In the genomic region with DNA sequence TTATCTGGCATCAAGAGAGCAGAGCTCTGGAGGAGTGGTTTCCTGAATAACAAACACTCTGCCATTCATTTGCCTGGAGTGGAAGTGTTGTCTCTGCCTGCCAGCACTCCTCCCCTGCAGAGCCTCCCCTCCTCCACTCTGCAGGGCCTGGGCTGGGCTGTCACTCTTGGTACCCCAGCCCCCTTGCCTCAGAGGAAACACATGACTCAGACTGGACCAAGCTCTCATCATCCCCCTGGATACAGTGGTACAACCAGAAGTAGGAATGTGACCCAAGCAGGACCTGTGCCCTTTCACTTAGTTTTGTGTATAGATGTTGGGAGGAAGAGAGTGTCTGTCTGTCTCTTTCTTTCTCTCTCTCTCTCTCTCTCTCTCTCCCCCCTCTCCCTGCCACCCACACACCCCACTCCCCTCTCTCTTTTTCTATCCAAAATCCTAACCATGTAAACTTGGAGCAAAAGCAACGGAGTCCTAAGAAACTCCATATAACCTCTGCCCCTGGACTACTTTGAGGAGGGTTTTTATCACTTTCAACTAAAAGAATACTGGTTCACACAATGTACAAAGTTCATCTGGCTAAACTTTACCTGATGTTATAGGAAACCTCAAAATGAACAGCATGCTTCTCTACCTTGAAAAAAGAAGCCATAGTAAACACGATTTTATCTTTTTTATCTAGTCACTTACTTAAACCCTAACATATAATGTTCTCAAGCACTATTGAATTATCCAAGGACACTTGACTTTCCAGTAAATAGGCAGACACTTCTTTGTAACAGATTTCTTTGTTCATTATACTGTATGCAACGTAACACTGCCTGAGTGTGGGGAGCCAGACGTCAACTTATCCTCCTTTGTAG, we compare ENCODE assay signal across 9 cellular contexts.
DNase-seq lines count a peak whose midpoint lies in the region; ATAC-seq and TF ChIP-seq lines count a peak whose summit lies in the region.
"Had no signal": no experiment of that assay in that cellular context is flagged by ENCODE, and none has a peak within 500 bp of the region (broad histone marks: within the 10 kb centered on the region; RNA-seq: fewer than 3 reads in every experiment).

No MANE protein-coding gene starts in this region.

- no peak for DNase-seq in stimulated activated naive CD8-positive, alpha-beta T cell treated with anti-CD3 and anti-CD28 coated beads, Interleukin-15, Interleukin-2, amounts not matched to agents 100 U/mL and 50 U/mL, for 24 hours
- DNase-seq in stimulated activated naive CD8-positive, alpha-beta T cell treated with anti-CD3 and anti-CD28 coated beads, Interleukin-15, amount 100 ng/mL, for 72 hours, result no peak
- peak; percentile 86 for DNase-seq in astrocyte of the hippocampus (ENCODE audit: low read depth, low spot score)
- DNase-seq in erythroblast (lab: John Stamatoyannopoulos, UW), result no peak
- no peak for DNase-seq in stimulated activated CD4-positive, alpha-beta T cell treated with anti-CD3 and anti-CD28 coated beads, Interleukin-4, amount 100 ng/mL, for 1 hour

- ATAC-seq in stimulated activated naive CD8-positive, alpha-beta T cell treated with anti-CD3 and anti-CD28 coated beads, Interleukin-15, Interleukin-2, amounts not matched to agents 100 U/mL and 50 U/mL, for 24 hours, result peak; percentile 40
- ATAC-seq in stimulated activated naive CD8-positive, alpha-beta T cell treated with anti-CD3 and anti-CD28 coated beads, Interleukin-15, amount 100 ng/mL, for 72 hours, result no peak
- no peak for ATAC-seq in HG03159 (IDR thresholded peaks at IDR 0.05; ENCODE audit: unreplicated experiment)

- no peaks in the 10 kb centered on the region for H3K9me3 ChIP-seq in iPS-18a (ENCODE audit: control insufficient read depth, low read depth, low read length)
- no peaks in the 10 kb centered on the region for H3K9me3 ChIP-seq in subcutaneous abdominal adipose tissue (ENCODE audit: control insufficient read depth in 5 of 5, low read length in 5 of 5)
- H3K9me3 ChIP-seq: ovary had no signal

- H3K27ac ChIP-seq in iPS-18a (ENCODE audit: low read length), result peak overlapping the region; percentile 8
- peak overlapping the region; percentile 34 for H3K27ac ChIP-seq in subcutaneous abdominal adipose tissue (ENCODE audit: low read depth, low read length)
- H3K27ac ChIP-seq: ovary had no signal

- H3K27ac Mint-ChIP-seq in stimulated activated naive CD8-positive, alpha-beta T cell treated with anti-CD3 and anti-CD28 coated beads, Interleukin-15, amount 100 ng/mL, for 72 hours, result no peak overlapping the region

- TF ChIP-seq POLR2A in erythroblast (IDR thresholded peaks at IDR 0.05; ENCODE audit: low read length), result no peak

- no peaks in the 10 kb centered on the region for H3K36me3 ChIP-seq in iPS-18a (ENCODE audit: control insufficient read depth, low read depth, low read length)
- no peaks in the 10 kb centered on the region for H3K36me3 ChIP-seq in subcutaneous abdominal adipose tissue (ENCODE audit: control insufficient read depth in 5 of 5, insufficient read depth in 5 of 5, low read length in 5 of 5)
- H3K36me3 ChIP-seq: ovary had no signal

- H3K4me1 ChIP-seq in iPS-18a (ENCODE audit: control insufficient read depth, low read depth, low read length) (peaks cover 38% of the 10 kb centered on the region), subcutaneous abdominal adipose tissue (ENCODE audit: control insufficient read depth in 5 of 5, insufficient read depth in 5 of 5, low read length in 5 of 5) (peaks cover 0 to 35% (median 7%) of the 10 kb centered on the region in 5 donors)

- H3K27me3 Mint-ChIP-seq in stimulated activated naive CD8-positive, alpha-beta T cell treated with anti-CD3 and anti-CD28 coated beads, Interleukin-15, amount 100 ng/mL, for 72 hours, result peaks cover 8% of the 10 kb centered on the region

- no peaks in the 10 kb centered on the region for H3K9me3 Mint-ChIP-seq in stimulated activated naive CD8-positive, alpha-beta T cell treated with anti-CD3 and anti-CD28 coated beads, Interleukin-15, amount 100 ng/mL, for 72 hours

- no peak overlapping the region for H3K4me3 Mint-ChIP-seq in stimulated activated naive CD8-positive, alpha-beta T cell treated with anti-CD3 and anti-CD28 coated beads, Interleukin-15, amount 100 ng/mL, for 72 hours

- no peak overlapping the region for H3K9ac ChIP-seq in iPS-18a (ENCODE audit: low read length)
- H3K9ac ChIP-seq in subcutaneous abdominal adipose tissue (ENCODE audit: low read length in 5 of 5), result no peak overlapping the region

- H3K4me1 Mint-ChIP-seq in stimulated activated naive CD8-positive, alpha-beta T cell treated with anti-CD3 and anti-CD28 coated beads, Interleukin-15, amount 100 ng/mL, for 72 hours, result no peaks in the 10 kb centered on the region

- H3K4me3 ChIP-seq in iPS-18a (ENCODE audit: low read length), result peak overlapping the region; percentile 36
- no peak overlapping the region for H3K4me3 ChIP-seq in subcutaneous abdominal adipose tissue (ENCODE audit: low read depth in 1 of 5, low read length in 5 of 5)
- H3K4me3 ChIP-seq: ovary had no signal

- H3K27me3 ChIP-seq in iPS-18a (ENCODE audit: control insufficient read depth, insufficient read depth, low read length) (no peaks in the 10 kb centered on the region), subcutaneous abdominal adipose tissue (ENCODE audit: control insufficient read depth in 5 of 5, insufficient read depth in 4 of 5, low read length in 5 of 5) (no peaks in the 10 kb centered on the region)
- H3K27me3 ChIP-seq: ovary had no signal
